Comparison of ENCODE assay signal across 1 cellular context in genomic region chr1:28985427-28985826, GRCh38.
TF ChIP-seq lines count a peak whose summit lies in the region.

No MANE protein-coding gene starts in this region.

TF ChIP-seq in K562, 482 proteins besides CTCF, POLR2A, EP300 and RAD21:
- TF ChIP-seq CEBPG (CRISPR knock-in tag; IDR thresholded peaks at IDR 0.05) (no peak), CEBPG (tag; conservative IDR thresholded peaks at IDR 0.05 in 1 of 2, IDR thresholded peaks at IDR 0.05 in 1 of 2) (no peak), ZNF197 (CRISPR knock-in tag; IDR thresholded peaks at IDR 0.05; ENCODE audit: low read depth) (no peak), ESRRA (IDR thresholded peaks at IDR 0.05; ENCODE audit: borderline replicate concordance, low read depth) (no peak), BCL6 (CRISPR knock-in tag; IDR thresholded peaks at IDR 0.05) (no peak), KAT2B (IDR thresholded peaks at IDR 0.05; ENCODE audit: low read depth, low read length) (no peak), RBM22 (IDR thresholded peaks at IDR 0.05; ENCODE audit: low read depth, low read length, poor library complexity, severe bottlenecking) (no peak), ZBED1 (IDR thresholded peaks at IDR 0.05) (no peak)
- TF ChIP-seq, protein P1, sequence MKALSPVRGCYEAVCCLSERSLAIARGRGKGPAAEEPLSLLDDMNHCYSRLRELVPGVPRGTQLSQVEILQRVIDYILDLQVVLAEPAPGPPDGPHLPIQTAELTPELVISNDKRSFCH (CRISPR knock-in tag; IDR thresholded peaks at IDR 0.05): no peak
- TF ChIP-seq, protein P1 (tag; IDR thresholded peaks at IDR 0.05): no peak
